Comparison of ENCODE assay signal across 8 cellular contexts in genomic region chr4:83535945-83536648, GRCh38. TPM values are rescaled to one million over a fixed set of nuclear protein-coding genes. Genes with fewer than 3 reads are reported as not detected.
DNase-seq lines count a peak whose midpoint lies in the region; ATAC-seq and TF ChIP-seq lines count a peak whose summit lies in the region.

TSS of gene GPAT3 (plus strand) at chr4:83536108. CDS start at chr4:83536623, 515 bp downstream.

- TF ChIP-seq POLR2A in GM18951 (IDR thresholded peaks at IDR 0.05; ENCODE audit: extremely low read depth, insufficient read depth, insufficient read length): peak; percentile 50

- H3K27me3 ChIP-seq in PC-9 (ENCODE audit: insufficient read depth, low read depth): no peaks in the 10 kb centered on the region

- peak within 1 kb of the TSS; percentile 91 for H3K4me2 ChIP-seq in PC-9

- peak within 1 kb of the TSS; percentile 92 for H3K4me3 Mint-ChIP-seq in natural killer cell

- peak within 1 kb of the TSS; percentile 94 for H2AFZ ChIP-seq in PC-9

- in situ Hi-C loops in GM18951 (cut with MboI; ENCODE audit: low sequenced_read_pairs, unreplicated experiment): no loop called here

- CTCF ChIA-PET in PC-9 (lab: Charles Lee): interaction anchor here (0.6 kb wide), 1 partner anchor 174 kb away, joined by 3 read pairs; no protein-coding TSS in a partner anchor

- H3K9me2 ChIP-seq in PC-9 (ENCODE audit: insufficient read depth): no peaks in the 10 kb centered on the region

- no TSS peak for BruUV-seq in PC-9 (replicated peaks; lab: Mats Ljungman, UMichigan)

- H3K27ac ChIP-seq in PC-9: peak within 1 kb of the TSS; percentile 92

- intact Hi-C loops in PC-9 (cut with micrococcal nuclease; ENCODE audit: unreplicated experiment): loop anchor here (1.0 to 5.0 kb wide), 2 partner anchors 34 to 81 kb away; no protein-coding TSS in a partner anchor
- intact Hi-C loops in natural killer cell (cut with micrococcal nuclease): no loop called here

- peaks cover 30% of the 10 kb centered on the region for H3K4me1 ChIP-seq in PC-9 (replicated peaks; ENCODE audit: insufficient read depth)

- H3K9me3 Mint-ChIP-seq in natural killer cell: no peaks in the 10 kb centered on the region

- peaks cover 23% of the 10 kb centered on the region for H3F3A ChIP-seq in PC-9 (ENCODE audit: insufficient read depth, low read depth)

- POLR2A ChIA-PET in PC-9 (lab: Charles Lee; ENCODE audit: unreplicated experiment): no interaction called here

- no peaks in the 10 kb centered on the region for H4K20me1 ChIP-seq in PC-9 (ENCODE audit: insufficient read depth)

- H3K36me3 Mint-ChIP-seq in natural killer cell: no peaks in the 10 kb centered on the region

- H3K4me3 ChIP-seq in AG10803 (ENCODE audit: low read length): peak within 1 kb of the TSS; percentile 75
- H3K4me3 ChIP-seq in PC-9: peak within 1 kb of the TSS; percentile 94

- H3K36me3 ChIP-seq in PC-9 (ENCODE audit: low read depth): peaks cover 6% of the 10 kb centered on the region; the same call in 1 of the 2 replicates

- no peak for TF ChIP-seq CTCF in AG10803 (conservative IDR thresholded peaks at IDR 0.05; ENCODE audit: low read length)
- no peak for TF ChIP-seq CTCF in PC-9 (conservative IDR thresholded peaks at IDR 0.05)
- no peak for TF ChIP-seq CTCF in natural killer cell (IDR thresholded peaks at IDR 0.05)

- peak; percentile 67 for ATAC-seq in HG03139 (IDR thresholded peaks at IDR 0.05; ENCODE audit: unreplicated experiment)
- peak; percentile 94 for ATAC-seq in esophagus mucosa
- ATAC-seq in natural killer cell: peak; percentile 77 to 81 (median 80)

- peaks cover 16 to 21% of the 10 kb centered on the region in 2 donors for H3K4me1 Mint-ChIP-seq in natural killer cell

- peaks cover 44% of the 10 kb centered on the region for H3K79me2 ChIP-seq in PC-9 (ENCODE audit: low read depth)

- H3K27ac Mint-ChIP-seq in natural killer cell: peak within 1 kb of the TSS; percentile 32 to 75

- peaks cover 34 to 42% of the 10 kb centered on the region in 2 donors for H3K27me3 Mint-ChIP-seq in natural killer cell (ENCODE audit: low read depth in 2 of 2)

- no peaks in the 10 kb centered on the region for H3K9me3 ChIP-seq in PC-9 (ENCODE audit: insufficient read depth, low read depth)

- peak; percentile 53 for DNase-seq in AG10803 (ENCODE audit: low read depth)
- DNase-seq in PC-9: peak; percentile 80 to 82
- DNase-seq in activated T-helper 1 cell treated with Interleukin-2 at 50 U/mL for 16 hours (ENCODE audit: low read depth): peak; percentile 53
- DNase-seq in natural killer cell: peak; percentile 39
- DNase-seq in stimulated activated naive CD4-positive, alpha-beta T cell (lab: John Stamatoyannopoulos, UW): peak; percentile 32 to 70 (median 54)

RNA-seq across cellular contexts. Expression of gene GPAT3, which starts in this region (rescaled TPM):
- total RNA-seq in PC-9 (2021) (27.0 and 29.1 TPM in 2 replicates), esophagus mucosa (9.8 TPM), natural killer cell (10 to 100 TPM in 1 of 3 donors, 1 to 10 TPM in 1, under 1 TPM in 1; 0.54 to 11.3 (median 1.2) TPM)

Comparison
In these comparisons a context has a peak if more than half of its experiments do, and no peak if none do; other contexts are left out.
1. Peak in every context shown above with its lines: DNase-seq, ATAC-seq, H3K4me3 ChIP-seq and H3K27ac ChIP-seq.